Comparison of ENCODE assay signal across 25 cellular contexts in genomic region chr2:132479140-132479539, GRCh38.
DNase-seq lines count a peak whose midpoint lies in the region; TF ChIP-seq lines count a peak whose summit lies in the region.
"Had no signal": no experiment of that assay in that cellular context is flagged by ENCODE, and none has a peak within 500 bp of the region (broad histone marks: within the 10 kb centered on the region; RNA-seq: fewer than 3 reads in every experiment).

No MANE protein-coding gene starts in this region.

- in situ Hi-C loops in transverse colon (cut with MboI; ENCODE audit: low pct_ligation_motif_present in 1 of 4, low pct_unique_long_range_greater_than_20kb in 1 of 4, low sequenced_read_pairs in 3 of 4) = no loop called here

- intact Hi-C loops in transverse colon (cut with DNase I; ENCODE audit: low total_unique reads) = no loop called here
- intact Hi-C loops in Calu3 (cut with micrococcal nuclease; ENCODE audit: unreplicated experiment) = no loop called here

- DNase-seq in DMS79 (lab: John Stamatoyannopoulos, UW) (peak; percentile 25), NCI-H2029 (lab: John Stamatoyannopoulos, UW) (peak; percentile 28), SHP77 (lab: John Stamatoyannopoulos, UW) (peak; percentile 53 to 56), endodermal cell (no peak), GM19238 (ENCODE audit: insufficient read length, low spot score) (no peak), transverse colon (no peak), activated gamma-delta T cell treated with Interleukin-2 at 50 U/mL for 16 hours (no peak), Calu3 (no peak)
- DNase-seq: activated naive CD4-positive, alpha-beta T cell; activated T-cell treated with anti-CD3 and anti-CD28 coated beads, Interleukin-2, amount 50 U/mL, for 72 hours; CD8-positive, alpha-beta memory T cell; DMS 273 treated with DMSO at 0.1 percent for 48 hours; heart right ventricle; kidney; MM.1S; naive B cell; NCI-H146; NCI-H774; RPMI8226; stimulated activated CD8-positive, alpha-beta memory T cell treated with anti-CD3 and anti-CD28 coated beads, Interleukin-4, amount 100 ng/mL, for 48 hours; tibial artery had no signal

- H3K4me1 Mint-ChIP-seq in endodermal cell (peaks cover 22% of the 10 kb centered on the region), Calu3 (ENCODE audit: low read depth, unreplicated experiment) (no peaks in the 10 kb centered on the region)
- H3K4me1 Mint-ChIP-seq: B cell; CD8-positive, alpha-beta memory T cell; mesothelial cell of epicardium; naive B cell had no signal

- no peak for TF ChIP-seq POLR2A in transverse colon (IDR thresholded peaks at IDR 0.05)

- H3K27me3 Mint-ChIP-seq in endodermal cell (ENCODE audit: insufficient read depth) = no peaks in the 10 kb centered on the region
- H3K27me3 Mint-ChIP-seq in Calu3 (ENCODE audit: unreplicated experiment) = no peaks in the 10 kb centered on the region
- H3K27me3 Mint-ChIP-seq: B cell; CD8-positive, alpha-beta memory T cell; naive B cell had no signal

- H3K27me3 ChIP-seq in endodermal cell (ENCODE audit: control insufficient read depth, insufficient read depth, low read length, poor library complexity, severe bottlenecking) (no peaks in the 10 kb centered on the region), transverse colon (no peaks in the 10 kb centered on the region)
- H3K27me3 ChIP-seq: heart right ventricle, tibial artery had no signal

- H3K4me3 Mint-ChIP-seq in endodermal cell (no peak overlapping the region), Calu3 (ENCODE audit: low read depth, unreplicated experiment) (no peak overlapping the region)
- H3K4me3 Mint-ChIP-seq: activated T-cell treated with anti-CD3 and anti-CD28 coated beads, Interleukin-2, amount 50 U/mL, for 72 hours; B cell; CD8-positive, alpha-beta memory T cell; mesothelial cell of epicardium; naive B cell; T-helper 1 cell treated with Interleukin-12 subunit alpha and Interleukin-12 subunit beta and Interleukin-4 antibody, amounts not matched to agents 30 μg/mL and 1 μg/mL, for 36 hours had no signal

- peaks cover 3% of the 10 kb centered on the region for H3K36me3 Mint-ChIP-seq in endodermal cell (ENCODE audit: low read depth)
- H3K36me3 Mint-ChIP-seq in Calu3 (ENCODE audit: insufficient read depth, unreplicated experiment) = no peaks in the 10 kb centered on the region
- H3K36me3 Mint-ChIP-seq: CD8-positive, alpha-beta memory T cell; mesothelial cell of epicardium; naive B cell had no signal

- no peak overlapping the region for H3K9ac ChIP-seq in endodermal cell (ENCODE audit: extremely low read depth, low read length, poor library complexity, severe bottlenecking)

- H3K36me3 ChIP-seq in endodermal cell (ENCODE audit: control insufficient read depth, insufficient read depth, low read length) (no peaks in the 10 kb centered on the region), transverse colon (no peaks in the 10 kb centered on the region)
- H3K36me3 ChIP-seq: heart right ventricle, prostate gland, tibial artery had no signal

- BruUV-seq in Calu3 (replicated peaks; lab: Mats Ljungman, UMichigan) = no TSS peak

- WGBS in endodermal cell (ENCODE audit: insufficient coverage in 1 of 2, insufficient read length in 1 of 2), 2 experiments = 86 to 90% methylated on average over 6 to 7 of the region's 7 CpGs
- 78% methylated on average over 7 of the region's 7 CpGs; no CpG with 5 or more reads in 1 of the 2 donors for WGBS in transverse colon (ENCODE audit: low coverage in 1 of 2), 2 donors

- H3K4me1 ChIP-seq in endodermal cell (ENCODE audit: control insufficient read depth, insufficient read depth, low read length) (peaks cover 5% of the 10 kb centered on the region), transverse colon (no peaks in the 10 kb centered on the region)
- H3K4me1 ChIP-seq: heart right ventricle, prostate gland, tibial artery had no signal

- peak overlapping the region; percentile 46 for H3K27ac Mint-ChIP-seq in endodermal cell
- no peak overlapping the region for H3K27ac Mint-ChIP-seq in Calu3 (ENCODE audit: unreplicated experiment)
- H3K27ac Mint-ChIP-seq: activated T-cell treated with anti-CD3 and anti-CD28 coated beads, Interleukin-2, amount 50 U/mL, for 72 hours; B cell; CD8-positive, alpha-beta memory T cell; mesothelial cell of epicardium; T-helper 1 cell treated with Interleukin-12 subunit alpha and Interleukin-12 subunit beta and Interleukin-4 antibody, amounts not matched to agents 30 μg/mL and 1 μg/mL, for 36 hours had no signal

- H3K9me3 Mint-ChIP-seq in endodermal cell (no peaks in the 10 kb centered on the region), Calu3 (ENCODE audit: low read depth, unreplicated experiment) (peaks cover 18% of the 10 kb centered on the region)
- H3K9me3 Mint-ChIP-seq: mesothelial cell of epicardium had no signal

- H3K27ac ChIP-seq in endodermal cell (ENCODE audit: low read depth, low read length) (no peak overlapping the region), transverse colon (no peak overlapping the region)
- H3K27ac ChIP-seq: heart right ventricle, prostate gland, tibial artery had no signal

- TF ChIP-seq CTCF in endodermal cell (conservative IDR thresholded peaks at IDR 0.05) = no peak
- no peak for TF ChIP-seq CTCF in transverse colon (IDR thresholded peaks at IDR 0.05)
- no peak for TF ChIP-seq CTCF in Calu3 (IDR thresholded peaks at IDR 0.05; ENCODE audit: unreplicated experiment)

- H3K4me3 ChIP-seq in endodermal cell (ENCODE audit: low read length) = no peak overlapping the region
- no peak overlapping the region for H3K4me3 ChIP-seq in transverse colon
- H3K4me3 ChIP-seq: heart right ventricle, prostate gland, tibial artery had no signal

- no peaks in the 10 kb centered on the region for H3K9me3 ChIP-seq in endodermal cell (ENCODE audit: control insufficient read depth, low read length)
- no peaks in the 10 kb centered on the region for H3K9me3 ChIP-seq in transverse colon
- H3K9me3 ChIP-seq: prostate gland, tibial artery had no signal

- TF ChIP-seq EP300 in transverse colon (IDR thresholded peaks at IDR 0.05; ENCODE audit: low read depth) = no peak

- CTCF ChIA-PET in Calu3 (lab: Charles Lee) = no interaction called here

Comparison
In these comparisons a context has a peak if more than half of its experiments do, and no peak if none do; other contexts are left out.
1. DNase-seq: peak in DMS79 (single experiment), NCI-H2029 (single experiment) and SHP77 (2 of 2); none in endodermal cell (single experiment), GM19238 (single experiment), transverse colon (single experiment), activated gamma-delta T cell treated with Interleukin-2 at 50 U/mL for 16 hours (single experiment) and Calu3 (single experiment).